ENCODE assay signal across 8 cellular contexts in genomic region chr14:50821471-50822464, GRCh38. TPM values are rescaled to one million over a fixed set of nuclear protein-coding genes. Genes with fewer than 3 reads are reported as not detected.
DNase-seq lines count a peak whose midpoint lies in the region; ATAC-seq and TF ChIP-seq lines count a peak whose summit lies in the region.

No MANE protein-coding gene starts in this region.

- H3K36me3 Mint-ChIP-seq in T-helper 1 cell treated with Interleukin-12 subunit alpha and Interleukin-12 subunit beta and Interleukin-4 antibody, amounts not matched to agents 30 μg/mL and 1 μg/mL, for 36 hours (ENCODE audit: low read depth) = peaks cover 23% of the 10 kb centered on the region
- peaks cover 44% of the 10 kb centered on the region for H3K36me3 Mint-ChIP-seq in dendritic cell treated with granulocyte-macrophage colony-stimulating factor and Interleukin-4, amounts not matched to agents 40 ng/mL and 50 ng/mL, for 4 days (ENCODE audit: low read depth)
- H3K36me3 Mint-ChIP-seq in stimulated activated effector memory CD8-positive, alpha-beta T cell treated with anti-CD3 and anti-CD28 coated beads, Interleukin-12 subunit alpha, Interleukin-12 subunit beta, amount 100 ng/mL, for 72 hours = peaks cover 33% of the 10 kb centered on the region

- ATAC-seq in stimulated activated effector memory CD8-positive, alpha-beta T cell treated with anti-CD3 and anti-CD28 coated beads, Interleukin-12 subunit alpha, Interleukin-12 subunit beta, amount 100 ng/mL, for 72 hours = peak; percentile 66
- ATAC-seq in HG03139 (IDR thresholded peaks at IDR 0.05; ENCODE audit: unreplicated experiment) (no peak), HG02938 (IDR thresholded peaks at IDR 0.05; ENCODE audit: unreplicated experiment) (no peak)

- H3K36me3 ChIP-seq in HAP-1 (replicated peaks) = peaks cover 4% of the 10 kb centered on the region; the same call in 1 of the 2 replicates
- H3K36me3 ChIP-seq in esophagus squamous epithelium = peaks cover 0 to 7% (median 0%) of the 10 kb centered on the region in 3 donors
- H3K36me3 ChIP-seq in uterus = no peaks in the 10 kb centered on the region

- H3K4me1 Mint-ChIP-seq in T-helper 1 cell treated with Interleukin-12 subunit alpha and Interleukin-12 subunit beta and Interleukin-4 antibody, amounts not matched to agents 30 μg/mL and 1 μg/mL, for 36 hours (ENCODE audit: low read depth) = peaks cover 55% of the 10 kb centered on the region
- H3K4me1 Mint-ChIP-seq in dendritic cell treated with granulocyte-macrophage colony-stimulating factor and Interleukin-4, amounts not matched to agents 40 ng/mL and 50 ng/mL, for 4 days (ENCODE audit: low read depth) = peaks cover 75% of the 10 kb centered on the region
- H3K4me1 Mint-ChIP-seq in stimulated activated effector memory CD8-positive, alpha-beta T cell treated with anti-CD3 and anti-CD28 coated beads, Interleukin-12 subunit alpha, Interleukin-12 subunit beta, amount 100 ng/mL, for 72 hours = peaks cover 68% of the 10 kb centered on the region

- no peaks in the 10 kb centered on the region for H3K9me3 Mint-ChIP-seq in T-helper 1 cell treated with Interleukin-12 subunit alpha and Interleukin-12 subunit beta and Interleukin-4 antibody, amounts not matched to agents 30 μg/mL and 1 μg/mL, for 36 hours
- no peaks in the 10 kb centered on the region for H3K9me3 Mint-ChIP-seq in dendritic cell treated with granulocyte-macrophage colony-stimulating factor and Interleukin-4, amounts not matched to agents 40 ng/mL and 50 ng/mL, for 4 days
- no peaks in the 10 kb centered on the region for H3K9me3 Mint-ChIP-seq in stimulated activated effector memory CD8-positive, alpha-beta T cell treated with anti-CD3 and anti-CD28 coated beads, Interleukin-12 subunit alpha, Interleukin-12 subunit beta, amount 100 ng/mL, for 72 hours

- in situ Hi-C loops in HAP-1 (cut with MboI; ENCODE audit: low sequenced_read_pairs) = no loop called here

- H3K27me3 Mint-ChIP-seq in T-helper 1 cell treated with Interleukin-12 subunit alpha and Interleukin-12 subunit beta and Interleukin-4 antibody, amounts not matched to agents 30 μg/mL and 1 μg/mL, for 36 hours (ENCODE audit: low read depth) = no peaks in the 10 kb centered on the region
- no peaks in the 10 kb centered on the region for H3K27me3 Mint-ChIP-seq in dendritic cell treated with granulocyte-macrophage colony-stimulating factor and Interleukin-4, amounts not matched to agents 40 ng/mL and 50 ng/mL, for 4 days

- peak overlapping the region; percentile 86 for H3K27ac Mint-ChIP-seq in T-helper 1 cell treated with Interleukin-12 subunit alpha and Interleukin-12 subunit beta and Interleukin-4 antibody, amounts not matched to agents 30 μg/mL and 1 μg/mL, for 36 hours
- peak overlapping the region; percentile 71 for H3K27ac Mint-ChIP-seq in dendritic cell treated with granulocyte-macrophage colony-stimulating factor and Interleukin-4, amounts not matched to agents 40 ng/mL and 50 ng/mL, for 4 days
- peak overlapping the region; percentile 71 for H3K27ac Mint-ChIP-seq in stimulated activated effector memory CD8-positive, alpha-beta T cell treated with anti-CD3 and anti-CD28 coated beads, Interleukin-12 subunit alpha, Interleukin-12 subunit beta, amount 100 ng/mL, for 72 hours

- H3K4me3 Mint-ChIP-seq in T-helper 1 cell treated with Interleukin-12 subunit alpha and Interleukin-12 subunit beta and Interleukin-4 antibody, amounts not matched to agents 30 μg/mL and 1 μg/mL, for 36 hours = peak overlapping the region; percentile 80
- H3K4me3 Mint-ChIP-seq in dendritic cell treated with granulocyte-macrophage colony-stimulating factor and Interleukin-4, amounts not matched to agents 40 ng/mL and 50 ng/mL, for 4 days = peak overlapping the region; percentile 21
- H3K4me3 Mint-ChIP-seq in stimulated activated effector memory CD8-positive, alpha-beta T cell treated with anti-CD3 and anti-CD28 coated beads, Interleukin-12 subunit alpha, Interleukin-12 subunit beta, amount 100 ng/mL, for 72 hours = peak overlapping the region; percentile 60

- intact Hi-C loops in dendritic cell treated with granulocyte-macrophage colony-stimulating factor and Interleukin-4, amounts not matched to agents 40 ng/mL and 50 ng/mL, for 4 days (cut with micrococcal nuclease) = no loop called here
- intact Hi-C loops in esophagus squamous epithelium (cut with DNase I) = no loop called here
- intact Hi-C loops in uterus (cut with DNase I; ENCODE audit: low total_unique reads) = no loop called here

- no peaks in the 10 kb centered on the region for H3K9me3 ChIP-seq in HAP-1
- H3K9me3 ChIP-seq in esophagus squamous epithelium = no peaks in the 10 kb centered on the region
- no peaks in the 10 kb centered on the region for H3K9me3 ChIP-seq in uterus

- TF ChIP-seq CTCF in esophagus squamous epithelium (IDR thresholded peaks at IDR 0.05) = no peak
- TF ChIP-seq CTCF in uterus (IDR thresholded peaks at IDR 0.05) = no peak

- DNase-seq in HAP-1 (ENCODE audit: low spot score in 2 of 2) (peak; percentile 37 to 74), esophagus squamous epithelium (lab: John Stamatoyannopoulos, UW) (no peak), uterus (no peak)
- peak; percentile 11 to 72 for DNase-seq in stimulated activated effector memory CD8-positive, alpha-beta T cell treated with anti-CD3 and anti-CD28 coated beads, Interleukin-12 subunit alpha, Interleukin-12 subunit beta, amount 100 ng/mL, for 72 hours (ENCODE audit: low spot score in 2 of 2)

- WGBS in esophagus squamous epithelium, 2 donors = 57% methylated on average over 12 to 13 of the region's 13 CpGs

- H3K27ac ChIP-seq in esophagus squamous epithelium (peak overlapping the region in 1 of 4 donors; percentile 65), uterus (no peak overlapping the region)

- TF ChIP-seq POLR2A in esophagus squamous epithelium (IDR thresholded peaks at IDR 0.05) (no peak), uterus (IDR thresholded peaks at IDR 0.05) (no peak)

- H3K27me3 ChIP-seq in HAP-1 (ENCODE audit: low read depth) = no peaks in the 10 kb centered on the region
- H3K27me3 ChIP-seq in esophagus squamous epithelium = no peaks in the 10 kb centered on the region
- no peaks in the 10 kb centered on the region for H3K27me3 ChIP-seq in uterus

- peaks cover 34% of the 10 kb centered on the region for H3K4me1 ChIP-seq in HAP-1
- peaks cover 11 to 64% (median 27%) of the 10 kb centered on the region in 3 donors for H3K4me1 ChIP-seq in esophagus squamous epithelium
- peaks cover 0 to 8% of the 10 kb centered on the region in 2 donors for H3K4me1 ChIP-seq in uterus

- H3K4me3 ChIP-seq in HAP-1 (no peak overlapping the region), esophagus squamous epithelium (no peak overlapping the region), uterus (no peak overlapping the region)

RNA-seq across cellular contexts. Expression of gene NIN, which starts 9.2 kb away (rescaled TPM):
- total RNA-seq in esophagus squamous epithelium = 10 to 100 TPM; 12.2 to 36.8 (median 24.5) TPM
- total RNA-seq in uterus = 10 to 100 TPM in 3 of 4 donors, 1 to 10 TPM in 1; 8.8 to 45.6 (median 34.2) TPM

RNA-seq across cellular contexts. Expression of gene ABHD12B, which starts 50.1 kb away (rescaled TPM):
- total RNA-seq in esophagus squamous epithelium = under 1 TPM in 1 of 4 donors, not detected in 3; 0.53 TPM
- total RNA-seq in uterus = not detected

Comparison
In these comparisons a context has a peak if more than half of its experiments do, and no peak if none do; other contexts are left out.
1. DNase-seq: peak in HAP-1 (2 of 2) and stimulated activated effector memory CD8-positive, alpha-beta T cell treated with anti-CD3 and anti-CD28 coated beads, Interleukin-12 subunit alpha, Interleukin-12 subunit beta, amount 100 ng/mL, for 72 hours (2 of 2); none in esophagus squamous epithelium (single experiment) and uterus (0 of 2).
2. H3K4me3 Mint-ChIP-seq: peak in every context shown above with its lines; median percentile 80 in T-helper 1 cell treated with Interleukin-12 subunit alpha and Interleukin-12 subunit beta and Interleukin-4 antibody, amounts not matched to agents 30 μg/mL and 1 μg/mL, for 36 hours; 60 in stimulated activated effector memory CD8-positive, alpha-beta T cell treated with anti-CD3 and anti-CD28 coated beads, Interleukin-12 subunit alpha, Interleukin-12 subunit beta, amount 100 ng/mL, for 72 hours; 21 in dendritic cell treated with granulocyte-macrophage colony-stimulating factor and Interleukin-4, amounts not matched to agents 40 ng/mL and 50 ng/mL, for 4 days.
3. Peak in every context shown above with its lines, with median percentiles within 50 percentile points of each other: H3K27ac Mint-ChIP-seq.